In genomic region chr14:65637780-65638179, GRCh38 we compare ENCODE assay signal across 1 cellular context.
TF ChIP-seq lines count a peak whose summit lies in the region.

No MANE protein-coding gene starts in this region.

TF ChIP-seq in GM12878, 131 proteins besides CTCF, POLR2A, EP300 and RAD21 (continued from another document and continues in another):
- TF ChIP-seq RUNX3 (IDR thresholded peaks at IDR 0.05; ENCODE audit: low read length) (peak; percentile 99), SUZ12 (IDR thresholded peaks at IDR 0.05; ENCODE audit: unreplicated experiment) (no peak), EGR1 (IDR thresholded peaks at IDR 0.05; ENCODE audit: borderline replicate concordance in 1 of 2, low read depth in 2 of 2, low read length in 2 of 2) (peak in 1 of 2 experiments; percentile 87; a peak in 2 of 3 replicates), ESRRA (IDR thresholded peaks at IDR 0.05; ENCODE audit: low read length) (no peak), RBBP5 (conservative IDR thresholded peaks at IDR 0.05) (no peak), JUNB (IDR thresholded peaks at IDR 0.05) (peak; percentile 93), SPI1 (IDR thresholded peaks at IDR 0.05; ENCODE audit: borderline replicate concordance, insufficient read depth, low read depth, low read length) (no peak), EZH2 (IDR thresholded peaks at IDR 0.05; ENCODE audit: borderline replicate concordance, control insufficient read depth, low read depth, low read length) (no peak), BACH1 (IDR thresholded peaks at IDR 0.05; ENCODE audit: borderline replicate concordance) (peak; percentile 62; the same call in 1 of the 2 replicates), YBX1 (IDR thresholded peaks at IDR 0.05) (no peak), KAT2A (conservative IDR thresholded peaks at IDR 0.05; ENCODE audit: control insufficient read depth, low read depth, low read length) (no peak), BHLHE40 (IDR thresholded peaks at IDR 0.05; ENCODE audit: borderline replicate concordance in 1 of 2, low read depth in 2 of 2, low read length in 1 of 2) (peak; percentile 52 to 79; a peak in 3 of 4 replicates), TCF12 (IDR thresholded peaks at IDR 0.05; ENCODE audit: low read depth, low read length) (peak; percentile 77; the same call in 1 of the 2 replicates), EED (IDR thresholded peaks at IDR 0.05; ENCODE audit: low read depth) (peak; percentile 96), ATF2 (IDR thresholded peaks at IDR 0.05; ENCODE audit: low read length) (peak; percentile 97), LARP7 (IDR thresholded peaks at IDR 0.05) (no peak), PRDM15 (CRISPR knock-in tag; IDR thresholded peaks at IDR 0.05) (0 out of 2 replicates have a peak, but pooled peaks have one; percentile 60), TAF1 (IDR thresholded peaks at IDR 0.05; ENCODE audit: borderline replicate concordance, low read depth, low read length) (no peak), IKZF2 (IDR thresholded peaks at IDR 0.05) (peak; percentile 79 to 86), NFYA (IDR thresholded peaks at IDR 0.05; ENCODE audit: borderline replicate concordance, low read depth, low read length) (no peak), SRF (IDR thresholded peaks at IDR 0.05; ENCODE audit: low read depth in 2 of 2, low read length in 2 of 2) (peak; percentile 74 to 96), NKRF (conservative IDR thresholded peaks at IDR 0.05) (no peak), E2F8 (IDR thresholded peaks at IDR 0.05; ENCODE audit: low read depth, partially characterized antibody) (no peak), FOXM1 (IDR thresholded peaks at IDR 0.05; ENCODE audit: low read depth, low read length) (peak; percentile 92; the same call in 1 of the 2 replicates), HDAC2 (IDR thresholded peaks at IDR 0.05) (no peak), BCLAF1 (IDR thresholded peaks at IDR 0.05) (no peak), NBN (IDR thresholded peaks at IDR 0.05) (peak; percentile 58; the same call in 1 of the 2 replicates), E2F4 (IDR thresholded peaks at IDR 0.05; ENCODE audit: low read depth, low read length) (no peak), FOXK2 (IDR thresholded peaks at IDR 0.05) (no peak), ATF7 (IDR thresholded peaks at IDR 0.05; ENCODE audit: low read depth) (peak; percentile 97), FOS (IDR thresholded peaks at IDR 0.05; ENCODE audit: borderline replicate concordance, extremely low read depth, insufficient read length) (no peak), MTA2 (IDR thresholded peaks at IDR 0.05; ENCODE audit: low read depth) (peak; percentile 96), CHD2 (IDR thresholded peaks at IDR 0.05; ENCODE audit: borderline replicate concordance, low read depth, low read length) (no peak), IRF3 (IDR thresholded peaks at IDR 0.05) (no peak), ELK1 (IDR thresholded peaks at IDR 0.05; ENCODE audit: low read depth, low read length) (no peak), HDGF (IDR thresholded peaks at IDR 0.05) (no peak), IRF5 (IDR thresholded peaks at IDR 0.05; ENCODE audit: borderline replicate concordance) (no peak), MLLT1 (IDR thresholded peaks at IDR 0.05) (peak; percentile 80), IRF4 (IDR thresholded peaks at IDR 0.05; ENCODE audit: low read depth, low read length) (peak; percentile 85), NR2C1 (IDR thresholded peaks at IDR 0.05) (no peak), ASH2L (IDR thresholded peaks at IDR 0.05; ENCODE audit: borderline replicate concordance, low read depth) (no peak), CEBPB (IDR thresholded peaks at IDR 0.05; ENCODE audit: borderline replicate concordance in 1 of 2, low read depth in 2 of 2, low read length in 2 of 2) (no peak)
